In the genomic region with DNA sequence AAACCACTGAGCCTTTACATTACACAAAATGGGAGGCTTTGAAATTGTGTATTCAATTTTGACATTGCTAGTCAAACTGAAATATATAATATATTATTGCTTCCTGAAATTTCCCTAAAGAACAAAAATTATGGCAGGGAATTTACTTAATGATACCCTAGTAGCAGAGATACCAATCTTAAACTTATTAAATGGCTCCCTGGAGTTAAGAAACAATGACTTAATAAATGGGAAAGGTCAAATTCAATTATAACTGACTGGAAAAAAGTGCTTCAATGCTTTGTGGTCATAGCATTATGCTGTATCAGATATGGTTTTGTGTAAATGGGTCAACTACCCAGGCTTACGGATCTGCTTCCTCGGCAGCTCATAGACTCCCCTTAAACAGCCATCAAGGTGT, we compare ENCODE assay signal across 6 cellular contexts.
"Had no signal": no experiment of that assay in that cellular context is flagged by ENCODE, and none has a peak within 500 bp of the region (broad histone marks: within the 10 kb centered on the region; RNA-seq: fewer than 3 reads in every experiment).

No MANE protein-coding gene starts in this region.

- DNase-seq: GM23248, GOT3, H7, HFFc6 had no signal

- ATAC-seq: HCT116, HepG2 had no signal
